In the genomic region with DNA sequence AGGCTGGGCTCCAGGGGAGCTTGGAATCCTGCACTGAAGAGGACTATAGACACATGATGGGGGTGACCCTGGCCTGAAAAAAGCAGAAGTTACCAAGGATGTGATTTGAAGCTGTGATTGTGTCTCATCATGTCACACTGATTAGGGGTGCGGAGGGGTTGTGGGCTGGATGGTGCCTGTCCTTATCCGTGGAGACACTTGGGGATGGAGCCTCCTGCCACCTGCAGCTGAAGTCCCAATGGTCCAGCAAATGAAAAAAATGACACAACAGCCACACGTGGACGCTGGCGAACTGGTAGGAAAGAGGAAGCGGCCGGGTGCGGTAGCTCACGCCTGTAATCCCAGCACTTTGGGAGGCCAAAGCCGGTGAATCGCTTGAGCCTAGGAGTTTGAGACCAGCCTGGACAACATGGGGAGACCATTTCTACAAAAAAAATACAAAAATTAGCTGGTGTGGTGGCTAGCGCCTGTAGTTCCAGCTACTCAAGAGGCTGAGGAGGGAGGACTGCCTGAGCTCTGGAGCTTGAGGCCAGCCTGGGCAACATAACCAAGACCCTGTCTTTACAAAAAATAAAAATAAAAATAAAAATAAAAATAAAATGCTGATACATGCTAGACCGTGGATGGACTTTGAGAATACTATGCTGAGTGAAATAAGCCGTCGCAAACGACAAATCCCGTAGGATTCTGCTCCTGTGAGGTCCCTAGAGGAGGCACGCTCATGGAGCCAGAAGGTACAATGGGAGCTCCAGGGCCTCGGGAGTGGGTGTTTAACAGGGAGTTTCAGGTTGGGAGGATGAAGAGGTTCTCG, we compare ENCODE assay signal across 6 cellular contexts. TPM values are rescaled to one million over a fixed set of nuclear protein-coding genes. Genes with fewer than 3 reads are reported as not detected.
DNase-seq lines count a peak whose midpoint lies in the region; ATAC-seq lines count a peak whose summit lies in the region.

No MANE protein-coding gene starts in this region.

- intact Hi-C loops in posterior vena cava (cut with DNase I), result no loop called here

- peak overlapping the region; percentile 86 for H3K4me3 Mint-ChIP-seq in stimulated activated naive CD8-positive, alpha-beta T cell treated with anti-CD3 and anti-CD28 coated beads, Interleukin-15, Interleukin-2, amounts not matched to agents 100 ng/mL and 50 ng/mL, for 24 hours
- peak overlapping the region; percentile 82 for H3K4me3 Mint-ChIP-seq in central memory CD8-positive, alpha-beta T cell

- ATAC-seq in stimulated activated naive CD8-positive, alpha-beta T cell treated with anti-CD3 and anti-CD28 coated beads, Interleukin-15, Interleukin-2, amounts not matched to agents 100 U/mL and 50 U/mL, for 24 hours, result no peak
- ATAC-seq in central memory CD8-positive, alpha-beta T cell (replicated peaks; ENCODE audit: extremely low read depth, poor library complexity, severe bottlenecking), result no peak

- H3K4me1 Mint-ChIP-seq in stimulated activated naive CD8-positive, alpha-beta T cell treated with anti-CD3 and anti-CD28 coated beads, Interleukin-15, Interleukin-2, amounts not matched to agents 100 ng/mL and 50 ng/mL, for 24 hours (ENCODE audit: low read depth), result peaks cover 39% of the 10 kb centered on the region
- peaks cover 41% of the 10 kb centered on the region for H3K4me1 Mint-ChIP-seq in central memory CD8-positive, alpha-beta T cell

- H3K27me3 Mint-ChIP-seq in stimulated activated naive CD8-positive, alpha-beta T cell treated with anti-CD3 and anti-CD28 coated beads, Interleukin-15, Interleukin-2, amounts not matched to agents 100 ng/mL and 50 ng/mL, for 24 hours, result no peaks in the 10 kb centered on the region
- no peaks in the 10 kb centered on the region for H3K27me3 Mint-ChIP-seq in central memory CD8-positive, alpha-beta T cell

- peak overlapping the region; percentile 95 for H3K27ac Mint-ChIP-seq in stimulated activated naive CD8-positive, alpha-beta T cell treated with anti-CD3 and anti-CD28 coated beads, Interleukin-15, Interleukin-2, amounts not matched to agents 100 ng/mL and 50 ng/mL, for 24 hours
- peak overlapping the region; percentile 95 for H3K27ac Mint-ChIP-seq in central memory CD8-positive, alpha-beta T cell (ENCODE audit: low read depth)

- H3K36me3 Mint-ChIP-seq in stimulated activated naive CD8-positive, alpha-beta T cell treated with anti-CD3 and anti-CD28 coated beads, Interleukin-15, Interleukin-2, amounts not matched to agents 100 ng/mL and 50 ng/mL, for 24 hours (ENCODE audit: low read depth), result no peaks in the 10 kb centered on the region
- peaks cover 21% of the 10 kb centered on the region for H3K36me3 Mint-ChIP-seq in central memory CD8-positive, alpha-beta T cell (ENCODE audit: insufficient read depth)

- H3K9me3 Mint-ChIP-seq in stimulated activated naive CD8-positive, alpha-beta T cell treated with anti-CD3 and anti-CD28 coated beads, Interleukin-15, Interleukin-2, amounts not matched to agents 100 ng/mL and 50 ng/mL, for 24 hours, result no peaks in the 10 kb centered on the region
- no peaks in the 10 kb centered on the region for H3K9me3 Mint-ChIP-seq in central memory CD8-positive, alpha-beta T cell

- DNase-seq in stimulated activated naive CD8-positive, alpha-beta T cell treated with anti-CD3 and anti-CD28 coated beads, Interleukin-15, Interleukin-2, amounts not matched to agents 100 U/mL and 50 U/mL, for 24 hours, result no peak
- DNase-seq in central memory CD8-positive, alpha-beta T cell (ENCODE audit: low spot score in 2 of 2), result no peak
- DNase-seq in posterior vena cava (ENCODE audit: low spot score) (peak; percentile 82), OCI-M2 (lab: John Stamatoyannopoulos, UW; ENCODE audit: unreplicated experiment) (no peak), midbrain (lab: John Stamatoyannopoulos, UW) (no peak)

RNA-seq across cellular contexts. Expression of a gene that starts 0.8 kb away (rescaled TPM):
- total RNA-seq in posterior vena cava, result 1 to 10 TPM; 7.4 to 7.8 TPM

RNA-seq across cellular contexts. Expression of a gene that starts 15.0 kb away (rescaled TPM):
- 1 to 10 TPM; 6.9 to 8.2 TPM for total RNA-seq in posterior vena cava

RNA-seq across cellular contexts. Expression of a gene that starts 24.7 kb away (rescaled TPM):
- total RNA-seq in posterior vena cava, result 100 to 1,000 TPM; 220 to 234 TPM

RNA-seq across cellular contexts. Expression of a gene that starts 43.1 kb away (rescaled TPM):
- total RNA-seq in posterior vena cava, result 1 to 10 TPM; 3.5 to 6.3 TPM

RNA-seq across cellular contexts. Expression of a gene that starts 55.7 kb away (rescaled TPM):
- total RNA-seq in posterior vena cava, result 10 to 100 TPM; 30.0 to 30.9 TPM
